Comparison of ENCODE assay signal across 43 cellular contexts in genomic region chr6:52849137-52849536, GRCh38. TPM values are rescaled to one million over a fixed set of nuclear protein-coding genes. Genes with fewer than 3 reads are reported as not detected.
"Had no signal": no experiment of that assay in that cellular context is flagged by ENCODE, and none has a peak within 500 bp of the region (broad histone marks: within the 10 kb centered on the region; RNA-seq: fewer than 3 reads in every experiment).

No MANE protein-coding gene starts in this region.

- ATAC-seq: activated naive CD4-positive, alpha-beta T cell treated with anti-CD3 and anti-CD28 coated beads, Interleukin-2, amount 50 U/mL, for 72 hours; activated naive CD8-positive, alpha-beta T cell treated with anti-CD3 and anti-CD28 coated beads, Interleukin-2, amount 50 U/mL, for 24 hours; activated T-cell treated with anti-CD3 and anti-CD28 coated beads, Interleukin-2, amount 50 U/mL, for 4 hours; activated T-cell treated with anti-CD3 and anti-CD28 coated beads, Interleukin-2, amount 50 U/mL, for 72 hours; activated T-helper 17 cell treated with anti-CD3 and anti-CD28 coated beads, Interleukin-2, amount 50 U/mL, for 72 hours; body of pancreas had no signal

- H3K36me3 Mint-ChIP-seq: activated naive CD4-positive, alpha-beta T cell treated with anti-CD3 and anti-CD28 coated beads, Interleukin-2, amount 10 ng/mL, durations not matched to agents 7 days and 5 days; activated naive CD4-positive, alpha-beta T cell treated with anti-CD3 and anti-CD28 coated beads, Interleukin-2, amount 50 U/mL, for 72 hours; activated naive CD8-positive, alpha-beta T cell treated with anti-CD3 and anti-CD28 coated beads for 36 hours; activated naive CD8-positive, alpha-beta T cell treated with anti-CD3 and anti-CD28 coated beads, Interleukin-2, amount 10 ng/mL, durations not matched to agents 7 days and 5 days; brain had no signal

- H3K27ac Mint-ChIP-seq: activated naive CD4-positive, alpha-beta T cell treated with anti-CD3 and anti-CD28 coated beads for 36 hours; activated naive CD4-positive, alpha-beta T cell treated with anti-CD3 and anti-CD28 coated beads, Interleukin-2, amount 10 ng/mL, durations not matched to agents 7 days and 5 days; activated naive CD4-positive, alpha-beta T cell treated with anti-CD3 and anti-CD28 coated beads, Interleukin-2, amount 50 U/mL, for 24 hours; activated naive CD4-positive, alpha-beta T cell treated with anti-CD3 and anti-CD28 coated beads, Interleukin-2, amount 50 U/mL, for 72 hours; activated naive CD8-positive, alpha-beta T cell; activated naive CD8-positive, alpha-beta T cell treated with anti-CD3 and anti-CD28 coated beads for 36 hours; activated naive CD8-positive, alpha-beta T cell treated with anti-CD3 and anti-CD28 coated beads, Interleukin-2, amount 10 ng/mL, durations not matched to agents 7 days and 5 days; activated naive CD8-positive, alpha-beta T cell treated with anti-CD3 and anti-CD28 coated beads, Interleukin-2, amount 50 U/mL, for 24 hours; activated T-cell treated with anti-CD3 and anti-CD28 coated beads, Interleukin-2, amount 50 U/mL, for 24 hours; activated T-cell treated with anti-CD3 and anti-CD28 coated beads, Interleukin-2, amount 50 U/mL, for 72 hours; activated T-helper 1 cell treated with anti-CD3 and anti-CD28 coated beads, Interleukin-12 subunit alpha, Interleukin-12 subunit beta, Interleukin-2, Interleukin-4 antibody, amounts not matched to agents 30 ng/mL and 10 ng/mL and 1 ng/mL, durations not matched to agents 14 hours and 24 hours and 36 hours; activated T-helper 17 cell treated with anti-CD3 and anti-CD28 coated beads, Interleukin-2, amount 50 U/mL, for 72 hours; activated T-helper 2 cell treated with anti-CD3 and anti-CD28 coated beads, Interferon-gamma antibody, Interleukin-2, Interleukin-4, amounts not matched to agents 10 μg/mL and 5 μg/mL and 100 μg/mL, durations not matched to agents 14 hours and 24 hours and 36 hours; brain had no signal

- H3K4me1 ChIP-seq: adrenal gland, ascending aorta, breast epithelium had no signal

- H3K36me3 ChIP-seq: adrenal gland, ascending aorta, brain microvascular endothelial cell, breast epithelium, cardiac muscle cell had no signal

- H3K4me3 Mint-ChIP-seq: activated naive CD4-positive, alpha-beta T cell treated with anti-CD3 and anti-CD28 coated beads for 36 hours; activated naive CD4-positive, alpha-beta T cell treated with anti-CD3 and anti-CD28 coated beads, Interleukin-2, amount 10 ng/mL, durations not matched to agents 7 days and 5 days; activated naive CD4-positive, alpha-beta T cell treated with anti-CD3 and anti-CD28 coated beads, Interleukin-2, amount 50 U/mL, for 24 hours; activated naive CD8-positive, alpha-beta T cell; activated naive CD8-positive, alpha-beta T cell treated with anti-CD3 and anti-CD28 coated beads for 36 hours; activated naive CD8-positive, alpha-beta T cell treated with anti-CD3 and anti-CD28 coated beads, Interleukin-2, amount 10 ng/mL, durations not matched to agents 7 days and 5 days; activated naive CD8-positive, alpha-beta T cell treated with anti-CD3 and anti-CD28 coated beads, Interleukin-2, amount 50 U/mL, for 24 hours; activated T-cell treated with anti-CD3 and anti-CD28 coated beads, Interleukin-2, amount 50 U/mL, for 24 hours; activated T-cell treated with anti-CD3 and anti-CD28 coated beads, Interleukin-2, amount 50 U/mL, for 4 hours; activated T-cell treated with anti-CD3 and anti-CD28 coated beads, Interleukin-2, amount 50 U/mL, for 72 hours; activated T-helper 1 cell treated with anti-CD3 and anti-CD28 coated beads, Interleukin-12 subunit alpha, Interleukin-12 subunit beta, Interleukin-2, Interleukin-4 antibody, amounts not matched to agents 30 ng/mL and 10 ng/mL and 1 ng/mL, durations not matched to agents 14 hours and 24 hours and 36 hours; activated T-helper 17 cell treated with anti-CD3 and anti-CD28 coated beads, Interleukin-2, amount 50 U/mL, for 72 hours; brain; central memory CD8-positive, alpha-beta T cell had no signal

- DNase-seq: activated effector memory CD4-positive, alpha-beta T cell treated with anti-CD3 and anti-CD28 coated beads, Interleukin-2, amount 50 U/mL, for 16 hours; activated effector memory CD4-positive, alpha-beta T cell treated with Interleukin-2 at 50 U/mL for 16 hours; activated gamma-delta T cell; activated gamma-delta T cell treated with Interleukin-2 at 50 U/mL for 16 hours; activated naive CD4-positive, alpha-beta T cell; activated naive CD4-positive, alpha-beta T cell treated with anti-CD3 and anti-CD28 coated beads for 36 hours; activated naive CD4-positive, alpha-beta T cell treated with anti-CD3 and anti-CD28 coated beads, Interleukin-2, amount 10 ng/mL, durations not matched to agents 7 days and 5 days; activated naive CD4-positive, alpha-beta T cell treated with anti-CD3 and anti-CD28 coated beads, Interleukin-2, amount 50 U/mL, for 16 hours; activated naive CD4-positive, alpha-beta T cell treated with Interleukin-2 at 50 U/mL for 16 hours; activated naive CD8-positive, alpha-beta T cell treated with anti-CD3 and anti-CD28 coated beads for 36 hours; activated naive CD8-positive, alpha-beta T cell treated with anti-CD3 and anti-CD28 coated beads, Interleukin-2, amount 10 ng/mL, durations not matched to agents 7 days and 5 days; activated naive CD8-positive, alpha-beta T cell treated with anti-CD3 and anti-CD28 coated beads, Interleukin-2, amount 50 U/mL, for 24 hours; activated T-cell treated with anti-CD3 and anti-CD28 coated beads, Interleukin-2, amount 50 U/mL, for 1 hour; activated T-cell treated with anti-CD3 and anti-CD28 coated beads, Interleukin-2, amount 50 U/mL, for 24 hours; activated T-cell treated with anti-CD3 and anti-CD28 coated beads, Interleukin-2, amount 50 U/mL, for 4 hours; activated T-cell treated with anti-CD3 and anti-CD28 coated beads, Interleukin-2, amount 50 U/mL, for 48 hours; activated T-cell treated with anti-CD3 and anti-CD28 coated beads, Interleukin-2, amount 50 U/mL, for 72 hours; adrenal gland; amniotic stem cell; amygdala; anterior cingulate cortex; aorta; body of pancreas; brain microvascular endothelial cell; caudate nucleus; central memory CD4-positive, alpha-beta T cell; cerebellar nuclear complex had no signal

- FAIRE-seq: astrocyte had no signal

- H3K4me3 ChIP-seq: adrenal gland, ascending aorta, body of pancreas, breast epithelium, cardiac muscle cell had no signal

- H3K27me3 ChIP-seq: adrenal gland, ascending aorta, body of pancreas, brain microvascular endothelial cell, breast epithelium, cardiac muscle cell had no signal

- H3K9me3 Mint-ChIP-seq: activated naive CD4-positive, alpha-beta T cell treated with anti-CD3 and anti-CD28 coated beads, Interleukin-2, amount 10 ng/mL, durations not matched to agents 7 days and 5 days; activated naive CD4-positive, alpha-beta T cell treated with anti-CD3 and anti-CD28 coated beads, Interleukin-2, amount 50 U/mL, for 24 hours; activated naive CD8-positive, alpha-beta T cell treated with anti-CD3 and anti-CD28 coated beads, Interleukin-2, amount 10 ng/mL, durations not matched to agents 7 days and 5 days; activated naive CD8-positive, alpha-beta T cell treated with anti-CD3 and anti-CD28 coated beads, Interleukin-2, amount 50 U/mL, for 24 hours; activated T-cell treated with anti-CD3 and anti-CD28 coated beads, Interleukin-2, amount 50 U/mL, for 24 hours; activated T-cell treated with anti-CD3 and anti-CD28 coated beads, Interleukin-2, amount 50 U/mL, for 4 hours; activated T-cell treated with anti-CD3 and anti-CD28 coated beads, Interleukin-2, amount 50 U/mL, for 72 hours; activated T-helper 1 cell treated with anti-CD3 and anti-CD28 coated beads, Interleukin-12 subunit alpha, Interleukin-12 subunit beta, Interleukin-2, Interleukin-4 antibody, amounts not matched to agents 30 ng/mL and 10 ng/mL and 1 ng/mL, durations not matched to agents 14 hours and 24 hours and 36 hours; activated T-helper 17 cell treated with anti-CD3 and anti-CD28 coated beads, Interleukin-2, amount 50 U/mL, for 72 hours; activated T-helper 2 cell treated with anti-CD3 and anti-CD28 coated beads, Interferon-gamma antibody, Interleukin-2, Interleukin-4, amounts not matched to agents 10 μg/mL and 5 μg/mL and 100 μg/mL, durations not matched to agents 14 hours and 24 hours and 36 hours; central memory CD8-positive, alpha-beta T cell had no signal

- H3K4me1 Mint-ChIP-seq: activated naive CD4-positive, alpha-beta T cell treated with anti-CD3 and anti-CD28 coated beads, Interleukin-2, amount 10 ng/mL, durations not matched to agents 7 days and 5 days; activated naive CD4-positive, alpha-beta T cell treated with anti-CD3 and anti-CD28 coated beads, Interleukin-2, amount 50 U/mL, for 24 hours; activated naive CD8-positive, alpha-beta T cell treated with anti-CD3 and anti-CD28 coated beads for 36 hours; activated naive CD8-positive, alpha-beta T cell treated with anti-CD3 and anti-CD28 coated beads, Interleukin-2, amount 10 ng/mL, durations not matched to agents 7 days and 5 days; activated naive CD8-positive, alpha-beta T cell treated with anti-CD3 and anti-CD28 coated beads, Interleukin-2, amount 50 U/mL, for 24 hours; activated T-helper 17 cell treated with anti-CD3 and anti-CD28 coated beads, Interleukin-2, amount 50 U/mL, for 72 hours; brain; central memory CD8-positive, alpha-beta T cell had no signal

- H3K9me3 ChIP-seq: adrenal gland, ascending aorta, body of pancreas, breast epithelium had no signal

- H3K27ac ChIP-seq: adrenal gland, ascending aorta, body of pancreas, brain microvascular endothelial cell, breast epithelium, cardiac muscle cell had no signal

RNA-seq across cellular contexts. Expression of gene GSTA5, which starts 8.5 kb away (rescaled TPM):
- total RNA-seq: activated naive CD4-positive, alpha-beta T cell treated with anti-CD3 and anti-CD28 coated beads for 36 hours; activated naive CD4-positive, alpha-beta T cell treated with anti-CD3 and anti-CD28 coated beads, Interleukin-2, amount 50 U/mL, for 72 hours; activated naive CD8-positive, alpha-beta T cell treated with anti-CD3 and anti-CD28 coated beads for 36 hours; activated naive CD8-positive, alpha-beta T cell treated with anti-CD3 and anti-CD28 coated beads, Interleukin-2, amount 10 ng/mL, durations not matched to agents 7 days and 5 days; activated T-cell treated with anti-CD3 and anti-CD28 coated beads, Interleukin-2, amount 50 U/mL, for 4 hours; activated T-cell treated with anti-CD3 and anti-CD28 coated beads, Interleukin-2, amount 50 U/mL, for 72 hours; activated T-helper 1 cell treated with anti-CD3 and anti-CD28 coated beads, Interleukin-12 subunit alpha, Interleukin-12 subunit beta, Interleukin-2, Interleukin-4 antibody, amounts not matched to agents 30 ng/mL and 10 ng/mL and 1 ng/mL, durations not matched to agents 14 hours and 24 hours and 36 hours; activated T-helper 17 cell treated with anti-CD3 and anti-CD28 coated beads, Interleukin-2, amount 50 U/mL, for 72 hours; activated T-helper 2 cell treated with anti-CD3 and anti-CD28 coated beads, Interferon-gamma antibody, Interleukin-2, Interleukin-4, amounts not matched to agents 10 μg/mL and 5 μg/mL and 100 μg/mL, durations not matched to agents 14 hours and 24 hours and 36 hours; adrenal gland; aorta; ascending aorta; astrocyte; body of pancreas; breast epithelium; cardiac muscle cell; cardiac septum; cerebellum; chondrocyte had no signal
- polyA plus RNA-seq: adipose tissue, adrenal gland, aorta, cardiac muscle cell had no signal

RNA-seq across cellular contexts. Expression of gene GSTA1, which starts 45.5 kb away (rescaled TPM):
- total RNA-seq: activated naive CD4-positive, alpha-beta T cell treated with anti-CD3 and anti-CD28 coated beads for 36 hours; activated naive CD4-positive, alpha-beta T cell treated with anti-CD3 and anti-CD28 coated beads, Interleukin-2, amount 50 U/mL, for 72 hours; activated naive CD8-positive, alpha-beta T cell treated with anti-CD3 and anti-CD28 coated beads for 36 hours; activated naive CD8-positive, alpha-beta T cell treated with anti-CD3 and anti-CD28 coated beads, Interleukin-2, amount 10 ng/mL, durations not matched to agents 7 days and 5 days; activated T-cell treated with anti-CD3 and anti-CD28 coated beads, Interleukin-2, amount 50 U/mL, for 72 hours; activated T-helper 1 cell treated with anti-CD3 and anti-CD28 coated beads, Interleukin-12 subunit alpha, Interleukin-12 subunit beta, Interleukin-2, Interleukin-4 antibody, amounts not matched to agents 30 ng/mL and 10 ng/mL and 1 ng/mL, durations not matched to agents 14 hours and 24 hours and 36 hours; activated T-helper 17 cell treated with anti-CD3 and anti-CD28 coated beads, Interleukin-2, amount 50 U/mL, for 72 hours; activated T-helper 2 cell treated with anti-CD3 and anti-CD28 coated beads, Interferon-gamma antibody, Interleukin-2, Interleukin-4, amounts not matched to agents 10 μg/mL and 5 μg/mL and 100 μg/mL, durations not matched to agents 14 hours and 24 hours and 36 hours; cardiac muscle cell; cardiac septum; cerebellum; chondrocyte had no signal
